8 cellular contexts compared by ENCODE assay signal in the genomic region with DNA sequence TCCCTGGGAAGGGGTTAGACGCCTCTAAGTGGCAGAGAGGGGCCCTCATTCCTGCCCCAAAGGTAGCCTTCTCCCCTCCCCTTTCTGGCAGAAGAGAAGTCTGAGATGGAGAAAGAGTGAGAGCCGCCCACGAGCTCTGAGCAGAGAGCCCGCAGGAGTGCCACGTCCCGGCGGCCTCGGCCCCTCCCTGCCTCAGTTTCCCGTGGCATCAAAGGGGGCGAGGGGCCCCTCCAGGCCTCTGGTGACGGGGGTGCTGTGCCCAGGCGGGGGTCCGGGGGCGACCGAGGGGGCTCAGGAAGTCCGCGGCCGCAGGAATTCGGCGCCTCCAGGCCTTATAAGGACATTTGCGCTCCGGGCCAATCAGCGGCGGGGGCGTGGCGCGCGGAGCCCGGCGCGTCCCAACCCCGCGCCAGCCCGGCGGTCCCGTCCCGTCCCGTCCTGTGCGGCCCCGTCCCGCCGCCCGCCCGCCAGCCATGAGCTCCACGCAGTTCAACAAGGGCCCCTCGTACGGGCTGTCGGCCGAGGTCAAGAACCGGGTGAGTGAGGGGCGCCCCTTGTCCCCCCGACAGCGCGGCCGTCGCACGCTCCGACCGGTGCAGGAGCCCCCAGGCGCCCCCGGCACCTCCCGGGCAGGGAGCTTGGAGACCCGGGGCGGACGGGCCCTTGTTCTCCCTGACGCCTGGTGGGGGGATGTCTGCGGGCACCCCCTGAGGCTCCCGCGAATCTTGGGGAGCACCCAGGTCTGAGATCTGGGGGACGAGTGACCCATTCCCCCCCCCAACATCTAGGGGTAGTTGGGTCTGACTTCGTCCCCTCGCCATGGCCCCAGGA. TPM values are rescaled to one million over a fixed set of nuclear protein-coding genes. Genes with fewer than 3 reads are reported as not detected.
A peak's percentile ranks its signal among the peaks of the same experiment; 100 is the strongest.
DNase-seq lines count a peak whose midpoint lies in the region; ATAC-seq and TF ChIP-seq lines count a peak whose summit lies in the region.

A gene (plus strand): TSS at position 420 of the 831 bp plus-strand sequence. CDS start 54 bp downstream, at position 474.

- H3K36me3 Mint-ChIP-seq in endothelial cell (ENCODE audit: low read depth, unreplicated experiment), result peaks cover 3% of the 10 kb centered on the region

- H3K9me3 ChIP-seq in HEK293 (ENCODE audit: control insufficient read depth, insufficient read depth, low read depth, low read length) (no peaks in the 10 kb centered on the region), mononuclear cell (ENCODE audit: low read depth, low read length) (no peaks in the 10 kb centered on the region), stomach smooth muscle (ENCODE audit: control insufficient read depth in 2 of 2, low read length in 2 of 2) (no peaks in the 10 kb centered on the region)

- POLR2A ChIA-PET in HEK293 (lab: Yijun Ruan, JAX), result interaction anchor here (0.6 to 6.2 kb wide), 8 partner anchors 10 to 243 kb away, joined by 3 to 60 read pairs (median 4); a partner anchor contains a TSS

- peak within 1 kb of the TSS; percentile 47 for H3K27ac ChIP-seq in HEK293 (ENCODE audit: extremely low read depth, low read depth, low read length)
- peak within 1 kb of the TSS; percentile 98 for H3K27ac ChIP-seq in stomach smooth muscle (ENCODE audit: low read length)

- H3K9me3 Mint-ChIP-seq in endothelial cell (ENCODE audit: unreplicated experiment), result no peaks in the 10 kb centered on the region

- H3K27me3 ChIP-seq in mononuclear cell (ENCODE audit: insufficient read depth, low read length) (no peaks in the 10 kb centered on the region), stomach smooth muscle (ENCODE audit: control insufficient read depth in 1 of 2, insufficient read depth in 2 of 2, low read length in 2 of 2) (no peaks in the 10 kb centered on the region)

- ATAC-seq in GM21390 (IDR thresholded peaks at IDR 0.05; ENCODE audit: unreplicated experiment), result no peak

- H3K27ac Mint-ChIP-seq in endothelial cell (ENCODE audit: unreplicated experiment), result peak within 1 kb of the TSS; percentile 93

- H3K27me3 Mint-ChIP-seq in endothelial cell (ENCODE audit: unreplicated experiment), result peaks cover 8% of the 10 kb centered on the region

- no peaks in the 10 kb centered on the region for H3K36me3 ChIP-seq in HEK293 (ENCODE audit: control insufficient read depth in 2 of 2, insufficient read depth in 1 of 2, low read length in 2 of 2)
- peaks cover 0 to 3% of the 10 kb centered on the region in 2 donors for H3K36me3 ChIP-seq in stomach smooth muscle (ENCODE audit: control insufficient read depth in 2 of 2, insufficient read depth in 2 of 2, low read length in 2 of 2)

- CTCF ChIA-PET in HEK293 (lab: Yijun Ruan, JAX), result interaction anchor here (0.7 to 2.6 kb wide), 4 partner anchors 26 to 377 kb away, joined by 3 to 11 read pairs (median 3); a partner anchor contains a TSS

- peak within 1 kb of the TSS; percentile 95 to 99 for H3K9ac ChIP-seq in stomach smooth muscle (ENCODE audit: low read length in 2 of 2)

- no peak for TF ChIP-seq CTCF in HEK293 (tag by site-specific recombination; IDR thresholded peaks at IDR 0.05)
- no peak for TF ChIP-seq CTCF in endothelial cell (IDR thresholded peaks at IDR 0.05; ENCODE audit: unreplicated experiment)

- peaks cover 9% of the 10 kb centered on the region for H3K4me1 Mint-ChIP-seq in endothelial cell (ENCODE audit: unreplicated experiment)

- peak; percentile 81 for DNase-seq in EL
- DNase-seq in NCI-H69 (lab: John Stamatoyannopoulos, UW), result peak; percentile 72
- DNase-seq in activated CD8-positive, alpha-beta memory T cell treated with anti-CD3 and anti-CD28 coated beads, Interleukin-2, amount 50 U/mL, for 48 hours, result peak; percentile 86
- peak; percentile 84 for DNase-seq in endothelial cell (ENCODE audit: low spot score)

- peak within 1 kb of the TSS; percentile 96 for H3K4me3 Mint-ChIP-seq in endothelial cell (ENCODE audit: unreplicated experiment)

- H3K4me1 ChIP-seq in HEK293 (ENCODE audit: control insufficient read depth, insufficient read depth, low read length) (peaks cover 5% of the 10 kb centered on the region; the same call in 1 of the 2 replicates), mononuclear cell (ENCODE audit: insufficient read depth, low read length) (peaks cover 36% of the 10 kb centered on the region), stomach smooth muscle (ENCODE audit: control insufficient read depth, insufficient read depth, low read length) (peaks cover 35% of the 10 kb centered on the region)

- H3K4me3 ChIP-seq in HEK293 (ENCODE audit: low read depth, low read length) (peak within 1 kb of the TSS; percentile 55), mononuclear cell (ENCODE audit: low read length) (peak within 1 kb of the TSS; percentile 98), stomach smooth muscle (ENCODE audit: low read length in 2 of 2) (peak within 1 kb of the TSS; percentile 93 to 94)

TF ChIP-seq in HEK293, 187 proteins besides CTCF, POLR2A, EP300 and RAD21 (continues in another document):
- TF ChIP-seq ZFP41 (tag by site-specific recombination; IDR thresholded peaks at IDR 0.05; ENCODE audit: borderline replicate concordance), result no peak
- no peak for TF ChIP-seq ZNF843 (tag by site-specific recombination; IDR thresholded peaks at IDR 0.05)
- TF ChIP-seq ZNF560 (tag by site-specific recombination; IDR thresholded peaks at IDR 0.05; ENCODE audit: borderline replicate concordance), result no peak
- no peak for TF ChIP-seq ZNF223 (tag by site-specific recombination; IDR thresholded peaks at IDR 0.05)
- no peak for TF ChIP-seq BCL11B (tag by site-specific recombination; IDR thresholded peaks at IDR 0.05; ENCODE audit: low read depth)
- TF ChIP-seq, protein P1, sequence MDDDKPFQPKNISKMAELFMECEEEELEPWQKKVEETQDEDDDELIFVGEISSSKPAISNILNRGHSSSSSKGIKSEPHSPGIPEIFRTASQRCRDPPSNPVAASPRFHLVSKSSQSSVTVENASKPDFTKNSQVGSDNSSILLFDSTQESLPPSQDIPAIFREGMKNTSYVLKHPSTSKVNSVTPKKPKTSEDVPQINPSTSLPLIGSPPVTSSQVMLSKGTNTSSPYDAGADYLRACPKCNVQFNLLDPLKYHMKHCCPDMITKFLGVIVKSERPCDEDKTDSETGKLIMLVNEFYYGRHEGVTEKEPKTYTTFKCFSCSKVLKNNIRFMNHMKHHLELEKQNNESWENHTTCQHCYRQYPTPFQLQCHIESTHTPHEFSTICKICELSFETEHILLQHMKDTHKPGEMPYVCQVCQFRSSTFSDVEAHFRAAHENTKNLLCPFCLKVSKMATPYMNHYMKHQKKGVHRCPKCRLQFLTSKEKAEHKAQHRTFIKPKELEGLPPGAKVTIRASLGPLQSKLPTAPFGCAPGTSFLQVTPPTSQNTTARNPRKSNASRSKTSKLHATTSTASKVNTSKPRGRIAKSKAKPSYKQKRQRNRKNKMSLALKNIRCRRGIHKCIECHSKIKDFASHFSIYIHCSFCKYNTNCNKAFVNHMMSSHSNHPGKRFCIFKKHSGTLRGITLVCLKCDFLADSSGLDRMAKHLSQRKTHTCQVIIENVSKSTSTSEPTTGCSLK (tag by site-specific recombination; IDR thresholded peaks at IDR 0.05), result no peak
- no peak for TF ChIP-seq ZNF626 (tag by site-specific recombination; IDR thresholded peaks at IDR 0.05)
- TF ChIP-seq, protein P2, sequence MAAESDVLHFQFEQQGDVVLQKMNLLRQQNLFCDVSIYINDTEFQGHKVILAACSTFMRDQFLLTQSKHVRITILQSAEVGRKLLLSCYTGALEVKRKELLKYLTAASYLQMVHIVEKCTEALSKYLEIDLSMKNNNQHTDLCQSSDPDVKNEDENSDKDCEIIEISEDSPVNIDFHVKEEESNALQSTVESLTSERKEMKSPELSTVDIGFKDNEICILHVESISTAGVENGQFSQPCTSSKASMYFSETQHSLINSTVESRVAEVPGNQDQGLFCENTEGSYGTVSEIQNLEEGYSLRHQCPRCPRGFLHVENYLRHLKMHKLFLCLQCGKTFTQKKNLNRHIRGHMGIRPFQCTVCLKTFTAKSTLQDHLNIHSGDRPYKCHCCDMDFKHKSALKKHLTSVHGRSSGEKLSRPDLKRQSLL (tag by site-specific recombination; IDR thresholded peaks at IDR 0.05), result no peak
- no peak for TF ChIP-seq ZNF157 (tag by site-specific recombination; IDR thresholded peaks at IDR 0.05)
- 0 out of 2 replicates have a peak, but pooled peaks have one; percentile 42 for TF ChIP-seq ZSCAN30 (tag by site-specific recombination; IDR thresholded peaks at IDR 0.05)
- TF ChIP-seq HOXC10 (CRISPR knock-in tag; IDR thresholded peaks at IDR 0.05), result no peak
- TF ChIP-seq GLIS2 (tag by site-specific recombination; IDR thresholded peaks at IDR 0.05), result peak; percentile 71
- TF ChIP-seq BCL11A (tag by site-specific recombination; IDR thresholded peaks at IDR 0.05; ENCODE audit: low read depth), result no peak
- TF ChIP-seq OVOL3 (tag by site-specific recombination; IDR thresholded peaks at IDR 0.05), result no peak
- no peak for TF ChIP-seq ZNF654 (tag by site-specific recombination; IDR thresholded peaks at IDR 0.05; ENCODE audit: low read depth)
- TF ChIP-seq, protein P3, sequence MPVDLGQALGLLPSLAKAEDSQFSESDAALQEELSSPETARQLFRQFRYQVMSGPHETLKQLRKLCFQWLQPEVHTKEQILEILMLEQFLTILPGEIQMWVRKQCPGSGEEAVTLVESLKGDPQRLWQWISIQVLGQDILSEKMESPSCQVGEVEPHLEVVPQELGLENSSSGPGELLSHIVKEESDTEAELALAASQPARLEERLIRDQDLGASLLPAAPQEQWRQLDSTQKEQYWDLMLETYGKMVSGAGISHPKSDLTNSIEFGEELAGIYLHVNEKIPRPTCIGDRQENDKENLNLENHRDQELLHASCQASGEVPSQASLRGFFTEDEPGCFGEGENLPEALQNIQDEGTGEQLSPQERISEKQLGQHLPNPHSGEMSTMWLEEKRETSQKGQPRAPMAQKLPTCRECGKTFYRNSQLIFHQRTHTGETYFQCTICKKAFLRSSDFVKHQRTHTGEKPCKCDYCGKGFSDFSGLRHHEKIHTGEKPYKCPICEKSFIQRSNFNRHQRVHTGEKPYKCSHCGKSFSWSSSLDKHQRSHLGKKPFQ (tag by site-specific recombination; IDR thresholded peaks at IDR 0.05), result no peak
- no peak for TF ChIP-seq ZSCAN16 (tag by site-specific recombination; IDR thresholded peaks at IDR 0.05)
- TF ChIP-seq GFI1B (tag by site-specific recombination; IDR thresholded peaks at IDR 0.05), result no peak
- TF ChIP-seq TRIM28 (IDR thresholded peaks at IDR 0.05; ENCODE audit: borderline replicate concordance, low read length), result no peak
- no peak for TF ChIP-seq ZNF350 (tag by site-specific recombination; IDR thresholded peaks at IDR 0.05)
- no peak; the same call in 1 of the 2 replicates for TF ChIP-seq ZNF391 (tag by site-specific recombination; IDR thresholded peaks at IDR 0.05; ENCODE audit: borderline replicate concordance, low read depth)

RNA-seq across cellular contexts. Expression of the gene that starts here (rescaled TPM):
- total RNA-seq in endothelial cell (ENCODE audit: unreplicated experiment) (456 TPM), mononuclear cell (152 TPM)
